16 cellular contexts compared by ENCODE assay signal in genomic region chr17:81306491-81306890, GRCh38. TPM values are rescaled to one million over a fixed set of nuclear protein-coding genes. Genes with fewer than 3 reads are reported as not detected.
DNase-seq lines count a peak whose midpoint lies in the region; ATAC-seq and TF ChIP-seq lines count a peak whose summit lies in the region.
"Had no signal": no experiment of that assay in that cellular context is flagged by ENCODE, and none has a peak within 500 bp of the region (broad histone marks: within the 10 kb centered on the region; RNA-seq: fewer than 3 reads in every experiment).

No MANE protein-coding gene starts in this region.

- H3K23ac ChIP-seq in IMR-90 (ENCODE audit: low read depth, low read length) = no peak overlapping the region
- no peak overlapping the region for H3K23ac ChIP-seq in mesenchymal stem cell (ENCODE audit: low read length in 2 of 2)

- TF ChIP-seq POLR2A in IMR-90 (IDR thresholded peaks at IDR 0.05; ENCODE audit: low read depth, low read length) = no peak

- in situ Hi-C loops in IMR-90 (cut with MboI; ENCODE audit: low sequenced_read_pairs) = no loop called here

- no peak overlapping the region for H3K56ac ChIP-seq in IMR-90 (ENCODE audit: extremely low read depth, insufficient read depth, low read length)

- peak; percentile 38 for DNase-seq in NCI-H146 (lab: John Stamatoyannopoulos, UW)
- DNase-seq in NCI-H146 treated with DMSO at 0.1 percent for 48 hours (lab: John Stamatoyannopoulos, UW; ENCODE audit: unreplicated experiment) = no peak
- no peak for DNase-seq in IMR-90
- no peak for DNase-seq in mesenchymal stem cell
- DNase-seq in ureter (ENCODE audit: low spot score) = no peak
- DNase-seq: C1 segment of cervical spinal cord, DMS153, H7, Kasumi-1, NCI-H2029 treated with DMSO at 0.1 percent for 48 hours, NCI-H2227 treated with DMSO at 0.1 percent for 48 hours, NCI-H526 treated with DMSO at 0.1 percent for 48 hours, RPMI8226 had no signal

- no peaks in the 10 kb centered on the region for H3K9me1 ChIP-seq in IMR-90 (ENCODE audit: insufficient read depth, low read length)

- H3K36me3 ChIP-seq in BLaER1 (no peaks in the 10 kb centered on the region), IMR-90 (ENCODE audit: control insufficient read depth, insufficient read depth, low read length) (no peaks in the 10 kb centered on the region), mesenchymal stem cell (ENCODE audit: control insufficient read depth in 1 of 2, insufficient read depth in 2 of 2, low read depth in 1 of 2, low read length in 2 of 2) (no peaks in the 10 kb centered on the region)
- H3K36me3 ChIP-seq: SJCRH30 had no signal

- no peak for ATAC-seq in IMR-90 (ENCODE audit: low read depth)
- ATAC-seq in GM19452 (IDR thresholded peaks at IDR 0.05; ENCODE audit: unreplicated experiment) = no peak

- H4K8ac ChIP-seq in IMR-90 (ENCODE audit: low read depth in 2 of 2, low read length in 2 of 2) (no peak overlapping the region), mesenchymal stem cell (ENCODE audit: low read length) (no peak overlapping the region)

- H2AFZ ChIP-seq in IMR-90 (replicated peaks; ENCODE audit: low read length, poor library complexity) = peak overlapping the region; percentile 14
- no peak overlapping the region for H2AFZ ChIP-seq in mesenchymal stem cell (ENCODE audit: low read depth, low read length)

- no peak overlapping the region for H3K18ac ChIP-seq in IMR-90 (ENCODE audit: low read depth, low read length)
- H3K18ac ChIP-seq in mesenchymal stem cell (ENCODE audit: low read depth in 1 of 2, low read length in 2 of 2) = peak overlapping the region in 1 of 2 experiments; percentile 40

- TF ChIP-seq RAD21 in IMR-90 (IDR thresholded peaks at IDR 0.05; ENCODE audit: low read length) = no peak

- H2BK5ac ChIP-seq in IMR-90 (ENCODE audit: low read depth, low read length, poor library complexity, severe bottlenecking) = no peak overlapping the region
- H2BK5ac ChIP-seq in mesenchymal stem cell (ENCODE audit: low read depth, low read length, poor library complexity, severe bottlenecking) = no peak overlapping the region

- peak overlapping the region; percentile 39 for H2AK9ac ChIP-seq in IMR-90 (replicated peaks; ENCODE audit: low read depth, low read length, poor library complexity)

- no peak overlapping the region for H2BK15ac ChIP-seq in IMR-90 (ENCODE audit: low read depth, low read length)
- H2BK15ac ChIP-seq in mesenchymal stem cell (ENCODE audit: low read depth, poor library complexity, severe bottlenecking) = no peak overlapping the region

- H2AK5ac ChIP-seq in IMR-90 (ENCODE audit: low read depth, low read length) (peak overlapping the region; percentile 16; the same call in 1 of the 2 replicates), mesenchymal stem cell (ENCODE audit: low read length, severe bottlenecking) (no peak overlapping the region)

- no peak overlapping the region for H3K14ac ChIP-seq in IMR-90 (replicated peaks; ENCODE audit: low read depth, low read length)
- no peak overlapping the region for H3K14ac ChIP-seq in mesenchymal stem cell (ENCODE audit: low read length in 2 of 2)

- POLR2A ChIA-PET in IMR-90 (lab: Charles Lee; ENCODE audit: unreplicated experiment) = no interaction called here

- H4K5ac ChIP-seq in IMR-90 (ENCODE audit: low read depth, low read length) = no peak overlapping the region

- H3K79me1 ChIP-seq in IMR-90 (ENCODE audit: low read depth in 1 of 2, low read length in 2 of 2) (no peaks in the 10 kb centered on the region), mesenchymal stem cell (replicated peaks; ENCODE audit: low read length, poor library complexity, severe bottlenecking) (no peaks in the 10 kb centered on the region)

- H3K9ac ChIP-seq in BLaER1 (no peak overlapping the region), IMR-90 (ENCODE audit: low read depth, low read length) (no peak overlapping the region), mesenchymal stem cell (ENCODE audit: low read length) (no peak overlapping the region)

- dilution Hi-C loops in IMR-90 (cut with HindIII; ENCODE audit: low sequenced_read_pairs, unreplicated experiment) = no loop called here

- H3K27ac ChIP-seq in BLaER1 = 0 out of 2 replicates have a peak overlapping the region, but pooled peaks have one; percentile 26
- no peak overlapping the region for H3K27ac ChIP-seq in IMR-90 (ENCODE audit: insufficient read depth, low read length)
- no peak overlapping the region for H3K27ac ChIP-seq in mesenchymal stem cell (ENCODE audit: low read length, poor library complexity, severe bottlenecking)
- H3K27ac ChIP-seq: SJCRH30 had no signal

- no peak overlapping the region for H3K4me3 ChIP-seq in BLaER1
- no peak overlapping the region for H3K4me3 ChIP-seq in IMR-90 (ENCODE audit: insufficient read depth, low read depth, low read length)
- no peak overlapping the region for H3K4me3 ChIP-seq in mesenchymal stem cell (ENCODE audit: insufficient read depth in 1 of 2, low read depth in 1 of 2, low read length in 2 of 2)
- H3K4me3 ChIP-seq: SJCRH30 had no signal

- peak overlapping the region; percentile 79 for H3K4me2 ChIP-seq in BLaER1
- no peak overlapping the region for H3K4me2 ChIP-seq in IMR-90 (ENCODE audit: low read depth, low read length)
- H3K4me2 ChIP-seq in mesenchymal stem cell (ENCODE audit: low read length, poor library complexity, severe bottlenecking) = no peak overlapping the region

- H4K20me1 ChIP-seq in BLaER1 = no peaks in the 10 kb centered on the region
- H4K20me1 ChIP-seq in IMR-90 (ENCODE audit: insufficient read depth, low read length) = no peaks in the 10 kb centered on the region

- TF ChIP-seq CTCF in IMR-90 (conservative IDR thresholded peaks at IDR 0.05; ENCODE audit: low read depth, low read length) = no peak

- H2BK120ac ChIP-seq in IMR-90 (ENCODE audit: low read depth, low read length) (0 out of 2 replicates have a peak overlapping the region, but pooled peaks have one; percentile 3), mesenchymal stem cell (ENCODE audit: low read depth, low read length) (no peak overlapping the region)

- H2BK20ac ChIP-seq in IMR-90 (ENCODE audit: low read depth, low read length) = no peak overlapping the region

- H2BK12ac ChIP-seq in mesenchymal stem cell (ENCODE audit: low read length in 2 of 2) = no peak overlapping the region

- no TSS peak for BruUV-seq in IMR-90 (replicated peaks; lab: Mats Ljungman, UMichigan)

- H3K27me3 ChIP-seq in BLaER1 (peaks cover 16% of the 10 kb centered on the region; the same call in 1 of the 2 replicates), IMR-90 (ENCODE audit: control insufficient read depth, insufficient read depth, low read length) (peaks cover 3% of the 10 kb centered on the region; the same call in 1 of the 2 replicates), mesenchymal stem cell (ENCODE audit: control insufficient read depth in 1 of 2, insufficient read depth in 1 of 2, low read length in 2 of 2) (peaks cover 0 to 16% of the 10 kb centered on the region in 2 experiments)
- H3K27me3 ChIP-seq: SJCRH30 had no signal

- H3K4ac ChIP-seq in IMR-90 (ENCODE audit: low read depth, low read length) = no peak overlapping the region
- no peak overlapping the region for H3K4ac ChIP-seq in mesenchymal stem cell (ENCODE audit: low read depth in 1 of 2, low read length in 2 of 2)

- no peak overlapping the region for H4K91ac ChIP-seq in IMR-90 (ENCODE audit: insufficient read depth, low read depth, low read length)
- H4K91ac ChIP-seq in mesenchymal stem cell (ENCODE audit: low read length) = peak overlapping the region; percentile 9

- H3K9me3 ChIP-seq in BLaER1 (no peaks in the 10 kb centered on the region), IMR-90 (ENCODE audit: control insufficient read depth, insufficient read depth, low read length) (no peaks in the 10 kb centered on the region), mesenchymal stem cell (ENCODE audit: control insufficient read depth, low read length) (no peaks in the 10 kb centered on the region)
- H3K9me3 ChIP-seq: SJCRH30 had no signal

- 89% methylated on average over 1 of the region's 7 CpGs; no CpG with 5 or more reads in 1 of the 2 experiments for WGBS in IMR-90 (ENCODE audit: extremely low coverage in 2 of 2, insufficient read length in 1 of 2), 2 experiments
- 88% methylated on average over 7 of the region's 7 CpGs for WGBS in mesenchymal stem cell

- intact Hi-C loops in IMR-90 (cut with micrococcal nuclease) = no loop called here

- H3K4me1 ChIP-seq in BLaER1 (peaks cover 81% of the 10 kb centered on the region), IMR-90 (ENCODE audit: control insufficient read depth, insufficient read depth, low read length) (peaks cover 6% of the 10 kb centered on the region; the same call in 1 of the 2 replicates), mesenchymal stem cell (ENCODE audit: control insufficient read depth, insufficient read depth, low read depth, low read length) (peaks cover 15% of the 10 kb centered on the region)

- CTCF ChIA-PET in IMR-90 (lab: Yijun Ruan, JAX) = interaction anchor here (0.5 kb wide), 1 partner anchor 1152 kb away, joined by 3 read pairs; no protein-coding TSS in a partner anchor

TF ChIP-seq in IMR-90, 13 proteins besides CTCF, POLR2A, EP300 and RAD21:
- no peak for TF ChIP-seq MAZ (IDR thresholded peaks at IDR 0.05; ENCODE audit: borderline replicate concordance, low read depth, low read length)
- no peak for TF ChIP-seq NFE2L2 (IDR thresholded peaks at IDR 0.05; ENCODE audit: low read depth, low read length)
- no peak for TF ChIP-seq FOS (IDR thresholded peaks at IDR 0.05; ENCODE audit: low read depth, low read length)
- TF ChIP-seq MAFK (IDR thresholded peaks at IDR 0.05; ENCODE audit: low read depth, low read length) = no peak
- no peak for TF ChIP-seq BHLHE40 (IDR thresholded peaks at IDR 0.05; ENCODE audit: low read depth, low read length)
- TF ChIP-seq CEBPB (IDR thresholded peaks at IDR 0.05; ENCODE audit: low read depth, low read length) = no peak
- no peak for TF ChIP-seq USF2 (IDR thresholded peaks at IDR 0.05; ENCODE audit: low read depth, low read length)
- no peak for TF ChIP-seq MXI1 (IDR thresholded peaks at IDR 0.05; ENCODE audit: borderline replicate concordance, low read depth, low read length)

RNA-seq across cellular contexts. Expression of gene SLC38A10, which starts 11.4 kb away (rescaled TPM):
- total RNA-seq in IMR-90 (2012; rRNA removed) = 12.7 and 14.2 TPM in 2 replicates
- 46.7 and 53.2 TPM in 2 replicates for polyA plus RNA-seq in IMR-90 (2012; rRNA removed)
- polyA plus RNA-seq in IMR-90 (2012; cell fraction: cytosol; rRNA removed) = 40.4 and 68.1 TPM in 2 replicates
- 86.4 and 189 TPM in 2 replicates for polyA plus RNA-seq in IMR-90 (2012; cell fraction: nucleus; rRNA removed; ENCODE audit: low replicate concordance)
- 54.5 TPM for polyA plus RNA-seq in mesenchymal stem cell (2013, experiment 1 of 2)
- polyA plus RNA-seq in mesenchymal stem cell (2013, experiment 2 of 2) = 52.5 TPM
- total RNA-seq in ureter = 94.4 TPM
